Comparison of ENCODE assay signal across 8 cellular contexts in the genomic region with DNA sequence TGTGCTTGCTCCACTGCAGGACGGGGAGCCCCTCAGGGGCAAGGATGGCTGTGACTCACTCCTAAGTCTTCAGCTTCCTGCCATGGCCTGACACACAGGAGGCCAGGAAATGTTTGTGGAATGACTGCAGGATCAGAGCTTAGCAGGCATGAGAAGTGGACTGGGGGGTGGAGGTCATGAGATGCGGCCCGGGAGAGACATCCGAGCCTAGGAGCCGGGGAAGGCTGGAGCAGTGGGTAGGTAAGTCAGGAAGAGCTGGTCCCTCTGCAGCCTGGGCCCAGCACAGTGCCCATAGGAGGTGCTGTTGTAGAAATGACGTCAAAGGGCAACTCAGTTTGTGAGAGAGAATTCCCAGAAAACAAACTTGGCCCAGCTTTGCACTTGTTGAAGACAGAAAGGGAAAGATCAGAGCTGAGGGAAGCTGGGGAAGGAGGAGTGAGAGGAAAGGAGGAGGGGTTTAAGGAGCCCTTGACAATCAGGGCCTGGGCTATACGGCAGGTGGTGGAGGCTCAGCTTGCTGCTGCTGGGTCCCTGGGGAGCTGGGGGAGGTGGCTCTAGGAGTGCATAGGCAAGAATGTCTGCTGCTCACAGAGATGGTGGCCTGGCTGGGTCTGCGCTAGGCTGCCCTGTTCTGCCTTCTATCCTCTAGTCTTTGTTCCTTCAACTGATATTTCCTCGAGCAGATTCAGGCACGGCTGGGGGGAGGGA. TPM values are rescaled to one million over a fixed set of nuclear protein-coding genes. Genes with fewer than 3 reads are reported as not detected.
DNase-seq lines count a peak whose midpoint lies in the region; TF ChIP-seq lines count a peak whose summit lies in the region.

No MANE protein-coding gene starts in this region.

- 20% methylated on average over 9 of the region's 10 CpGs for WGBS in SK-N-SH (ENCODE audit: low lambda C conversion rate)

- H4K20me1 ChIP-seq in SK-N-SH (ENCODE audit: insufficient read depth), result no peaks in the 10 kb centered on the region

- no peaks in the 10 kb centered on the region for H3K9me3 ChIP-seq in SK-N-SH

- H2AFZ ChIP-seq in SK-N-SH (ENCODE audit: low read depth), result no peak overlapping the region

- peak; percentile 50 for TF ChIP-seq CTCF in SK-N-SH (IDR thresholded peaks at IDR 0.05)

- peak in 1 of 2 experiments; percentile 88; a peak in 1 of 4 replicates for TF ChIP-seq EP300 in SK-N-SH (IDR thresholded peaks at IDR 0.05; ENCODE audit: borderline replicate concordance in 1 of 2, low read depth in 1 of 2, low read length in 1 of 2)

- H3K27ac ChIP-seq in SK-N-SH (ENCODE audit: low read depth in 2 of 2, low read length in 1 of 2), result peak overlapping the region; percentile 1 to 98; a peak in 3 of 4 replicates

- no peak for TF ChIP-seq RAD21 in SK-N-SH (IDR thresholded peaks at IDR 0.05; ENCODE audit: low read length)

- peak overlapping the region; percentile 72 for H3K9ac ChIP-seq in SK-N-SH

- no peaks in the 10 kb centered on the region for H3K79me2 ChIP-seq in SK-N-SH (ENCODE audit: insufficient read depth)

- H3K4me2 ChIP-seq in SK-N-SH, result peak overlapping the region; percentile 76

- peak; percentile 75 for DNase-seq in COLO829 (ENCODE audit: low spot score)
- DNase-seq in GM19238 (ENCODE audit: insufficient read length, low spot score), result peak; percentile 75
- DNase-seq in HT1080 (ENCODE audit: low read depth), result peak; percentile 100
- DNase-seq in SK-N-SH, result no peak
- DNase-seq in germinal center (ENCODE audit: low spot score), result peak; percentile 69
- peak; percentile 97 for DNase-seq in stromal cell of bone marrow (ENCODE audit: low read depth)
- DNase-seq in stimulated activated CD4-positive, alpha-beta T cell treated with anti-CD3 and anti-CD28 coated beads, Interleukin-2, amount 100 ng/mL, for 48 hours, result no peak
- DNase-seq in HuH-7 (ENCODE audit: low spot score), result no peak

- H3K4me1 ChIP-seq in SK-N-SH (ENCODE audit: control insufficient read depth in 1 of 2, insufficient read depth in 2 of 2, low read depth in 1 of 2, low read length in 1 of 2), result peaks cover 6 to 40% of the 10 kb centered on the region in 2 experiments; a peak in 3 of 4 replicates

- H3F3A ChIP-seq in SK-N-SH (replicated peaks; ENCODE audit: insufficient read depth), result peaks cover 47% of the 10 kb centered on the region

- H3K36me3 ChIP-seq in SK-N-SH (replicated peaks in 1 of 2; ENCODE audit: control insufficient read depth in 1 of 2, insufficient read depth in 2 of 2, low read length in 1 of 2), result no peaks in the 10 kb centered on the region

- peak overlapping the region in 1 of 2 experiments; percentile 36; a peak in 2 of 4 replicates for H3K4me3 ChIP-seq in SK-N-SH (ENCODE audit: low read depth in 2 of 2, low read length in 1 of 2)

- no peaks in the 10 kb centered on the region for H3K27me3 ChIP-seq in SK-N-SH (ENCODE audit: insufficient read depth)

- CTCF ChIA-PET in SK-N-SH (lab: Yijun Ruan, JAX), result interaction anchor here (1.4 to 7.3 kb wide), 7 partner anchors 9 to 79 kb away, joined by 3 to 116 read pairs (median 7); partner anchors contain the start of gene POU2F2

- H3K9me2 ChIP-seq in SK-N-SH, result no peaks in the 10 kb centered on the region

- POLR2A ChIA-PET in SK-N-SH (lab: Yijun Ruan, JAX), result interaction anchor here (0.5 kb wide), 1 partner anchor 678 kb away, joined by 4 read pairs; no protein-coding TSS in a partner anchor

TF ChIP-seq in SK-N-SH, 30 proteins besides CTCF, POLR2A, EP300 and RAD21 (continues in another document):
- TF ChIP-seq ELF1 (IDR thresholded peaks at IDR 0.05), result peak; percentile 61; the same call in 1 of the 2 replicates
- TF ChIP-seq, protein P1, sequence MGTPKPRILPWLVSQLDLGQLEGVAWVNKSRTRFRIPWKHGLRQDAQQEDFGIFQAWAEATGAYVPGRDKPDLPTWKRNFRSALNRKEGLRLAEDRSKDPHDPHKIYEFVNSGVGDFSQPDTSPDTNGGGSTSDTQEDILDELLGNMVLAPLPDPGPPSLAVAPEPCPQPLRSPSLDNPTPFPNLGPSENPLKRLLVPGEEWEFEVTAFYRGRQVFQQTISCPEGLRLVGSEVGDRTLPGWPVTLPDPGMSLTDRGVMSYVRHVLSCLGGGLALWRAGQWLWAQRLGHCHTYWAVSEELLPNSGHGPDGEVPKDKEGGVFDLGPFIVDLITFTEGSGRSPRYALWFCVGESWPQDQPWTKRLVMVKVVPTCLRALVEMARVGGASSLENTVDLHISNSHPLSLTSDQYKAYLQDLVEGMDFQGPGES (IDR thresholded peaks at IDR 0.05; ENCODE audit: low read depth, low read length), result no peak
- TF ChIP-seq NFIC (IDR thresholded peaks at IDR 0.05; ENCODE audit: borderline replicate concordance), result peak; percentile 64; the same call in 1 of the 2 replicates
- TF ChIP-seq MXI1 (IDR thresholded peaks at IDR 0.05; ENCODE audit: low read depth, low read length), result no peak
- no peak for TF ChIP-seq GATA2 (CRISPR knock-in tag; IDR thresholded peaks at IDR 0.05)
- no peak for TF ChIP-seq NRF1 (IDR thresholded peaks at IDR 0.05; ENCODE audit: low read depth, low read length)
- TF ChIP-seq USF1 (IDR thresholded peaks at IDR 0.05; ENCODE audit: borderline replicate concordance, low read depth), result 0 out of 2 replicates have a peak, but pooled peaks have one; percentile 32
- no peak for TF ChIP-seq YY1 (IDR thresholded peaks at IDR 0.05; ENCODE audit: low read depth)
- peak; percentile 95 for TF ChIP-seq JUND (IDR thresholded peaks at IDR 0.05)
- TF ChIP-seq TAF1 (IDR thresholded peaks at IDR 0.05; ENCODE audit: borderline replicate concordance, low read depth, low read length), result no peak; the same call in 1 of the 2 replicates
- peak; percentile 47; the same call in 1 of the 2 replicates for TF ChIP-seq TEAD4 (IDR thresholded peaks at IDR 0.05; ENCODE audit: borderline replicate concordance, insufficient read depth)
- peak; percentile 89 for TF ChIP-seq TCF12 (IDR thresholded peaks at IDR 0.05)
- peak; percentile 68; the same call in 1 of the 2 replicates for TF ChIP-seq REST (IDR thresholded peaks at IDR 0.05; ENCODE audit: low read depth, low read length)
- no peak for TF ChIP-seq RFX5 (IDR thresholded peaks at IDR 0.05; ENCODE audit: low read length)
- TF ChIP-seq, protein P2, sequence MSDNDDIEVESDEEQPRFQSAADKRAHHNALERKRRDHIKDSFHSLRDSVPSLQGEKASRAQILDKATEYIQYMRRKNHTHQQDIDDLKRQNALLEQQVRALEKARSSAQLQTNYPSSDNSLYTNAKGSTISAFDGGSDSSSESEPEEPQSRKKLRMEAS (IDR thresholded peaks at IDR 0.05; ENCODE audit: low read depth), result peak; percentile 63

RNA-seq across cellular contexts. Expression of gene POU2F2, which starts 18.5 kb away (rescaled TPM):
- 2.6 and 5.4 TPM in 2 replicates for total RNA-seq in HT1080 (2014; rRNA removed; shearing (Covaris generic))
- polyA plus RNA-seq in HT1080 (2015; cell fraction: cytosol; rRNA removed), result 3.9 and 4.7 TPM in 2 replicates
- 5.8 and 7.0 TPM in 2 replicates for polyA plus RNA-seq in HT1080 (2015; cell fraction: nucleus; rRNA removed)
- polyA plus RNA-seq in SK-N-SH (2012; rRNA removed), result 0.15 and 0.49 TPM in 2 replicates
- polyA plus RNA-seq in SK-N-SH (2012; cell fraction: cytosol; rRNA removed), result 0.18 and 0.29 TPM in 2 replicates
- 0.89 and 0.94 TPM in 2 replicates for polyA plus RNA-seq in SK-N-SH (2012; cell fraction: nucleus; rRNA removed)

RNA-seq across cellular contexts. Expression of gene ZNF574, which starts 37.8 kb away (rescaled TPM):
- 26.9 and 37.8 TPM in 2 replicates for total RNA-seq in HT1080 (2014; rRNA removed; shearing (Covaris generic))
- 13.5 and 16.6 TPM in 2 replicates for polyA plus RNA-seq in HT1080 (2015; cell fraction: cytosol; rRNA removed)
- 25.1 and 27.5 TPM in 2 replicates for polyA plus RNA-seq in HT1080 (2015; cell fraction: nucleus; rRNA removed)
- 6.9 and 8.5 TPM in 2 replicates for polyA plus RNA-seq in SK-N-SH (2012; rRNA removed)
- 2.4 and 4.9 TPM in 2 replicates for polyA plus RNA-seq in SK-N-SH (2012; cell fraction: cytosol; rRNA removed)
- 6.9 and 7.4 TPM in 2 replicates for polyA plus RNA-seq in SK-N-SH (2012; cell fraction: nucleus; rRNA removed)

RNA-seq across cellular contexts. Expression of gene GRIK5, which starts 43.8 kb away (rescaled TPM):
- not detected in 2 replicates for total RNA-seq in HT1080 (2014; rRNA removed; shearing (Covaris generic))
- polyA plus RNA-seq in HT1080 (2015; cell fraction: cytosol; rRNA removed), result 0.02 and 0.05 TPM in 2 replicates
- 0.28 and 2.2 TPM in 2 replicates for polyA plus RNA-seq in HT1080 (2015; cell fraction: nucleus; rRNA removed)
- polyA plus RNA-seq in SK-N-SH (2012; rRNA removed), result 0.71 and 2.4 TPM in 2 replicates
- 0.85 and 1.7 TPM in 2 replicates for polyA plus RNA-seq in SK-N-SH (2012; cell fraction: cytosol; rRNA removed)
- 3.7 and 4.4 TPM in 2 replicates for polyA plus RNA-seq in SK-N-SH (2012; cell fraction: nucleus; rRNA removed)

Comparison
In these comparisons a context has a peak if more than half of its experiments do, and no peak if none do; other contexts are left out.
1. DNase-seq: peak in COLO829 (single experiment), GM19238 (single experiment), HT1080 (single experiment), germinal center (single experiment) and stromal cell of bone marrow (single experiment); none in SK-N-SH (single experiment), stimulated activated CD4-positive, alpha-beta T cell treated with anti-CD3 and anti-CD28 coated beads, Interleukin-2, amount 100 ng/mL, for 48 hours (0 of 2) and HuH-7 (single experiment).